In the genomic region with DNA sequence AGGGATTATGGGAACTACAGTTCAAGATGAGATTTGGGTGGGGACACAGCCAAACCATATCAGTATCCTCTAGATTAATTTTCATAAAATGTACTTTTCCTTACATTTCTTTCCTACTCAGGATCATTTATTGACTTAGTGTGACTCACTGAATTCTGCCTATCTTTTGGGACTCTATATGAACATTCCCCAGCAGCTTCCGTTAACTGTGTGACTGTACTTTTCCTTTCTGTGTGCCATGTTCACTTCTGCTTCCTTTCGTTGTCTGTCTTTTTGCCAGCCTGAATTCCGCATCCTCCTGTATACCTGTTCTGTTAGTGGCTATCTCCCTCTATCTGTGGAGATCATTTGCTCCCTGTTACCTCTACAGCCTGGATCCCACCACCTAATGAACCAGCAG, we compare ENCODE assay signal across 30 cellular contexts. TPM values are rescaled to one million over a fixed set of nuclear protein-coding genes. Genes with fewer than 3 reads are reported as not detected.
DNase-seq lines count a peak whose midpoint lies in the region; ATAC-seq and TF ChIP-seq lines count a peak whose summit lies in the region.
"Had no signal": no experiment of that assay in that cellular context is flagged by ENCODE, and none has a peak within 500 bp of the region (broad histone marks: within the 10 kb centered on the region; RNA-seq: fewer than 3 reads in every experiment).

No MANE protein-coding gene starts in this region.

- peaks cover 38% of the 10 kb centered on the region for H3K36me3 Mint-ChIP-seq in activated CD8-positive, alpha-beta T cell treated with anti-CD3 and anti-CD28 coated beads, Interleukin-2, amount 10 ng/mL, durations not matched to agents 7 days and 5 days (ENCODE audit: low read depth)
- peaks cover 31% of the 10 kb centered on the region for H3K36me3 Mint-ChIP-seq in activated CD8-positive, alpha-beta T cell treated with anti-CD3 and anti-CD28 coated beads for 36 hours (ENCODE audit: low read depth)
- H3K36me3 Mint-ChIP-seq: IgD-negative memory B cell had no signal

- POLR2A ChIA-PET in activated CD8-positive, alpha-beta T cell treated with anti-CD3 and anti-CD28 coated beads, Interleukin-2, amount 10 ng/mL, durations not matched to agents 7 days and 5 days (lab: Charles Lee), result no interaction called here
- POLR2A ChIA-PET in activated CD8-positive, alpha-beta T cell treated with anti-CD3 and anti-CD28 coated beads for 36 hours (lab: Charles Lee), result no interaction called here

- H3K27ac Mint-ChIP-seq in activated CD8-positive, alpha-beta T cell treated with anti-CD3 and anti-CD28 coated beads, Interleukin-2, amount 10 ng/mL, durations not matched to agents 7 days and 5 days, result peak overlapping the region; percentile 1
- no peak overlapping the region for H3K27ac Mint-ChIP-seq in activated CD8-positive, alpha-beta T cell treated with anti-CD3 and anti-CD28 coated beads for 36 hours
- H3K27ac Mint-ChIP-seq: activated naive CD8-positive, alpha-beta T cell treated with anti-CD3 and anti-CD28 coated beads, Interleukin-2, amount 10 ng/mL, durations not matched to agents 7 days and 5 days; B cell; dendritic cell treated with granulocyte-macrophage colony-stimulating factor and Interleukin-4, amounts not matched to agents 40 ng/mL and 50 ng/mL, for 4 days; T-helper 17 cell had no signal

- H3K9me3 Mint-ChIP-seq in activated CD8-positive, alpha-beta T cell treated with anti-CD3 and anti-CD28 coated beads, Interleukin-2, amount 10 ng/mL, durations not matched to agents 7 days and 5 days (ENCODE audit: insufficient read depth), result no peaks in the 10 kb centered on the region
- no peaks in the 10 kb centered on the region for H3K9me3 Mint-ChIP-seq in activated CD8-positive, alpha-beta T cell treated with anti-CD3 and anti-CD28 coated beads for 36 hours
- H3K9me3 Mint-ChIP-seq: activated naive CD8-positive, alpha-beta T cell treated with anti-CD3 and anti-CD28 coated beads, Interleukin-2, amount 10 ng/mL, durations not matched to agents 7 days and 5 days; dendritic cell treated with granulocyte-macrophage colony-stimulating factor and Interleukin-4, amounts not matched to agents 40 ng/mL and 50 ng/mL, for 4 days; IgD-negative memory B cell had no signal

- H3K4me3 ChIP-seq in brain microvascular endothelial cell (ENCODE audit: low read depth, low read length) (no peak overlapping the region), fibroblast of pulmonary artery (replicated peaks; ENCODE audit: low read depth, low read length) (no peak overlapping the region)
- H3K4me3 ChIP-seq: heart right ventricle, SK-N-MC, skin epidermis, upper lobe of right lung had no signal

- no peak for DNase-seq in activated CD8-positive, alpha-beta T cell treated with anti-CD3 and anti-CD28 coated beads, Interleukin-2, amount 10 ng/mL, durations not matched to agents 7 days and 5 days
- no peak for DNase-seq in activated CD8-positive, alpha-beta T cell treated with anti-CD3 and anti-CD28 coated beads for 36 hours
- DNase-seq in brain microvascular endothelial cell, result peak; percentile 60
- DNase-seq in fibroblast of pulmonary artery (ENCODE audit: low read depth), result peak; percentile 57
- peak; percentile 26 for DNase-seq in stromal cell of bone marrow (ENCODE audit: low read depth)
- DNase-seq: 8988T; activated CD8-positive, alpha-beta memory T cell treated with anti-CD3 and anti-CD28 coated beads, Interleukin-2, amount 50 U/mL, for 4 hours; activated naive CD8-positive, alpha-beta T cell treated with anti-CD3 and anti-CD28 coated beads, Interleukin-2, amount 10 ng/mL, durations not matched to agents 7 days and 5 days; foreskin keratinocyte; heart right ventricle; left cardiac atrium; NCI-H1105; NCI-H1930; NCI-H2227 treated with DMSO at 0.1 percent for 48 hours; NCI-H748 treated with DMSO at 0.1 percent for 48 hours; stimulated activated CD4-positive, alpha-beta T cell treated with anti-CD3 and anti-CD28 coated beads, Interleukin-1b, Interleukin-23, amount 100 ng/mL, for 48 hours; substantia nigra; T-helper 17 cell; upper lobe of right lung; WERI-Rb-1 had no signal

- H3K4me1 Mint-ChIP-seq in activated CD8-positive, alpha-beta T cell treated with anti-CD3 and anti-CD28 coated beads, Interleukin-2, amount 10 ng/mL, durations not matched to agents 7 days and 5 days (ENCODE audit: low read depth), result peaks cover 20% of the 10 kb centered on the region
- peaks cover 9% of the 10 kb centered on the region for H3K4me1 Mint-ChIP-seq in activated CD8-positive, alpha-beta T cell treated with anti-CD3 and anti-CD28 coated beads for 36 hours (ENCODE audit: low read depth)
- H3K4me1 Mint-ChIP-seq: B cell had no signal

- no peak for TF ChIP-seq CTCF in activated CD8-positive, alpha-beta T cell treated with anti-CD3 and anti-CD28 coated beads for 36 hours (IDR thresholded peaks at IDR 0.05)
- TF ChIP-seq CTCF in brain microvascular endothelial cell (IDR thresholded peaks at IDR 0.05; ENCODE audit: low read depth, low read length, missing control alignments) (no peak), fibroblast of pulmonary artery (IDR thresholded peaks at IDR 0.05; ENCODE audit: low read length, missing control alignments) (no peak)

- H3K36me3 ChIP-seq in brain microvascular endothelial cell (replicated peaks), result peaks cover 30% of the 10 kb centered on the region

- H3K27me3 ChIP-seq in brain microvascular endothelial cell (replicated peaks), result no peaks in the 10 kb centered on the region
- H3K27me3 ChIP-seq: foreskin keratinocyte, heart right ventricle, neutrophil, upper lobe of right lung had no signal

- ATAC-seq in activated CD8-positive, alpha-beta T cell treated with anti-CD3 and anti-CD28 coated beads, Interleukin-2, amount 10 ng/mL, durations not matched to agents 7 days and 5 days, result no peak
- ATAC-seq in activated CD8-positive, alpha-beta T cell treated with anti-CD3 and anti-CD28 coated beads for 36 hours, result no peak
- ATAC-seq in GM21723 (IDR thresholded peaks at IDR 0.05; ENCODE audit: unreplicated experiment) (no peak), GM19351 (IDR thresholded peaks at IDR 0.05; ENCODE audit: unreplicated experiment) (no peak), HG02852 (IDR thresholded peaks at IDR 0.05; ENCODE audit: unreplicated experiment) (no peak)
- ATAC-seq: foreskin keratinocyte, left cardiac atrium, T-helper 17 cell, upper lobe of right lung had no signal

- in situ Hi-C loops in brain microvascular endothelial cell (cut with HindIII; ENCODE audit: low pct_ligation_motif_present, low sequenced_read_pairs), result no loop called here

- CTCF ChIA-PET in activated CD8-positive, alpha-beta T cell treated with anti-CD3 and anti-CD28 coated beads, Interleukin-2, amount 10 ng/mL, durations not matched to agents 7 days and 5 days (lab: Charles Lee), result no interaction called here
- CTCF ChIA-PET in activated CD8-positive, alpha-beta T cell treated with anti-CD3 and anti-CD28 coated beads for 36 hours (lab: Charles Lee), result no interaction called here

- peak overlapping the region; percentile 24 for H3K27ac ChIP-seq in brain microvascular endothelial cell
- H3K27ac ChIP-seq: foreskin keratinocyte, heart right ventricle, neutrophil, RWPE1, SK-N-MC, skin epidermis, upper lobe of right lung, WERI-Rb-1 had no signal

- no peaks in the 10 kb centered on the region for H3K27me3 Mint-ChIP-seq in activated CD8-positive, alpha-beta T cell treated with anti-CD3 and anti-CD28 coated beads, Interleukin-2, amount 10 ng/mL, durations not matched to agents 7 days and 5 days (ENCODE audit: low read depth)
- no peaks in the 10 kb centered on the region for H3K27me3 Mint-ChIP-seq in activated CD8-positive, alpha-beta T cell treated with anti-CD3 and anti-CD28 coated beads for 36 hours
- H3K27me3 Mint-ChIP-seq: activated naive CD8-positive, alpha-beta T cell treated with anti-CD3 and anti-CD28 coated beads, Interleukin-2, amount 10 ng/mL, durations not matched to agents 7 days and 5 days; B cell; dendritic cell treated with granulocyte-macrophage colony-stimulating factor and Interleukin-4, amounts not matched to agents 40 ng/mL and 50 ng/mL, for 4 days; IgD-negative memory B cell; T-helper 17 cell had no signal

- H3K4me3 Mint-ChIP-seq in activated CD8-positive, alpha-beta T cell treated with anti-CD3 and anti-CD28 coated beads, Interleukin-2, amount 10 ng/mL, durations not matched to agents 7 days and 5 days, result no peak overlapping the region
- H3K4me3 Mint-ChIP-seq in activated CD8-positive, alpha-beta T cell treated with anti-CD3 and anti-CD28 coated beads for 36 hours, result no peak overlapping the region
- H3K4me3 Mint-ChIP-seq: activated naive CD8-positive, alpha-beta T cell treated with anti-CD3 and anti-CD28 coated beads, Interleukin-2, amount 10 ng/mL, durations not matched to agents 7 days and 5 days; B cell; dendritic cell treated with granulocyte-macrophage colony-stimulating factor and Interleukin-4, amounts not matched to agents 40 ng/mL and 50 ng/mL, for 4 days; IgD-negative memory B cell; T-helper 17 cell had no signal

- intact Hi-C loops in activated CD8-positive, alpha-beta T cell treated with anti-CD3 and anti-CD28 coated beads for 36 hours (cut with micrococcal nuclease), result no loop called here

RNA-seq across cellular contexts. Expression of gene SPECC1L, which starts 48.8 kb away (rescaled TPM):
- total RNA-seq in activated CD8-positive, alpha-beta T cell treated with anti-CD3 and anti-CD28 coated beads, Interleukin-2, amount 10 ng/mL, durations not matched to agents 7 days and 5 days, result 10 to 100 TPM; 57.6 to 59.7 TPM
- 10 to 100 TPM; 38.9 to 39.0 TPM for total RNA-seq in activated CD8-positive, alpha-beta T cell treated with anti-CD3 and anti-CD28 coated beads for 36 hours

Comparison
In these comparisons a context has a peak if more than half of its experiments do, and no peak if none do; other contexts are left out.
1. DNase-seq: peak in brain microvascular endothelial cell (single experiment), fibroblast of pulmonary artery (single experiment) and stromal cell of bone marrow (single experiment); none in activated CD8-positive, alpha-beta T cell treated with anti-CD3 and anti-CD28 coated beads, Interleukin-2, amount 10 ng/mL, durations not matched to agents 7 days and 5 days (single experiment) and activated CD8-positive, alpha-beta T cell treated with anti-CD3 and anti-CD28 coated beads for 36 hours (single experiment).